Comparison of ENCODE assay signal across 24 cellular contexts in genomic region chr17:62948370-62948769, GRCh38.
"Had no signal": no experiment of that assay in that cellular context is flagged by ENCODE, and none has a peak within 500 bp of the region (broad histone marks: within the 10 kb centered on the region; RNA-seq: fewer than 3 reads in every experiment).

No MANE protein-coding gene starts in this region.

- H3K4me1 Mint-ChIP-seq: naive B cell had no signal

- ATAC-seq: gastrocnemius medialis, heart right ventricle, left cardiac atrium, left lung, left ventricle myocardium superior, lower lobe of right lung, mucosa of descending colon had no signal

- H3K36me3 ChIP-seq: esophagus muscularis mucosa, gastrocnemius medialis, heart right ventricle, left lung, lower lobe of right lung had no signal

- H3K4me3 ChIP-seq: coronary artery, dorsolateral prefrontal cortex, esophagus muscularis mucosa, gastrocnemius medialis, heart right ventricle, left lung, lower lobe of right lung, mucosa of descending colon had no signal

- H3K9me3 ChIP-seq: gastrocnemius medialis, left lung, lower lobe of right lung, mucosa of descending colon had no signal

- H3K4me1 ChIP-seq: gastrocnemius medialis, left lung, lower lobe of right lung had no signal

- DNase-seq: dermis blood vessel endothelial cell; dorsolateral prefrontal cortex; effector CD4-positive, alpha-beta T cell; effector memory CD4-positive, alpha-beta T cell; foreskin melanocyte; gastrocnemius medialis; glutamatergic neuron; head of caudate nucleus; heart right ventricle; hippocampal formation; left cardiac atrium; left lung; left ventricle myocardium superior; lower lobe of right lung; mesenchymal stem cell; mucosa of descending colon; naive B cell had no signal

- FAIRE-seq: colon, endothelial cell of umbilical vein, islet of Langerhans, keratinocyte had no signal

- H3K36me3 Mint-ChIP-seq: mesothelial cell of epicardium, naive B cell had no signal

- H3K4me3 Mint-ChIP-seq: mesothelial cell of epicardium, naive B cell had no signal

- H3K27me3 ChIP-seq: dorsolateral prefrontal cortex, esophagus muscularis mucosa, gastrocnemius medialis, heart right ventricle, left lung had no signal

- H3K27ac Mint-ChIP-seq: mesothelial cell of epicardium, naive B cell had no signal
